12 cellular contexts compared by ENCODE assay signal in genomic region chr18:35127201-35127600, GRCh38.
DNase-seq lines count a peak whose midpoint lies in the region; ATAC-seq, FAIRE-seq and TF ChIP-seq lines count a peak whose summit lies in the region.
"Had no signal": no experiment of that assay in that cellular context is flagged by ENCODE, and none has a peak within 500 bp of the region (broad histone marks: within the 10 kb centered on the region; RNA-seq: fewer than 3 reads in every experiment).

No MANE protein-coding gene starts in this region.

- in situ Hi-C loops in GM12878 (cut with MboI): no loop called here

- POLR2A ChIA-PET in GM12878 (lab: Charles Lee): interaction anchor here (0.6 to 1.2 kb wide), 2 partner anchors 15 to 22 kb away, joined by 3 read pairs; no protein-coding TSS in a partner anchor

- TF ChIP-seq CTCF in GM12878 (IDR thresholded peaks at IDR 0.05 in 2 of 3, conservative IDR thresholded peaks at IDR 0.05 in 1 of 3; ENCODE audit: control insufficient read depth in 2 of 3, extremely low read depth in 1 of 3, insufficient read depth in 1 of 3, low read depth in 3 of 3, low read length in 3 of 3): peak in 2 of 3 experiments; percentile 14 to 23; a peak in 2 of 6 replicates

- H3K4me2 ChIP-seq in GM12878 (ENCODE audit: control insufficient read depth, insufficient read depth): no peak overlapping the region

- H3K4me3 ChIP-seq in GM12878: no peak overlapping the region

- no peaks in the 10 kb centered on the region; the same call in 2 of the 3 replicates for H3K9me3 ChIP-seq in GM12878 (replicated peaks; ENCODE audit: control insufficient read depth, insufficient read depth, low read length)

- RAD21 ChIA-PET in GM12878 (lab: Charles Lee; ENCODE audit: unreplicated experiment): interaction anchor here (0.5 to 2.2 kb wide), 6 partner anchors 85 to 313 kb away, joined by 3 to 11 read pairs (median 4); no protein-coding TSS in a partner anchor

- H3K36me3 ChIP-seq in GM12878 (ENCODE audit: control insufficient read depth in 2 of 2, insufficient read depth in 2 of 2, low read length in 1 of 2): peaks cover 3 to 11% of the 10 kb centered on the region in 2 experiments

- ATAC-seq in GM12878 (peak; percentile 58), left lobe of liver (peak; percentile 46), GM21390 (IDR thresholded peaks at IDR 0.05; ENCODE audit: unreplicated experiment) (no peak)
- ATAC-seq: stimulated activated memory B cell treated with anti-CD40 and anti-IgM and Interleukin-4, amounts not matched to agents 10 μg/mL and 1 μg/mL and 100 μg/mL, for 72 hours had no signal

- no peak overlapping the region for H3K9ac ChIP-seq in GM12878 (ENCODE audit: control insufficient read depth, insufficient read depth, low read length)

- H4K20me1 ChIP-seq in GM12878 (ENCODE audit: control insufficient read depth, insufficient read depth): no peaks in the 10 kb centered on the region

- WGBS in GM12878 (ENCODE audit: insufficient coverage, insufficient replicate concordance, low lambda C conversion rate, missing lambda C conversion rate): 88% methylated on average over 4 of the region's 4 CpGs

- FAIRE-seq in GM12878 (lab: Jason Lieb, UNC): peak; percentile 52
- FAIRE-seq: RCC 7860 had no signal

- no peak overlapping the region for H3K27ac ChIP-seq in GM12878 (ENCODE audit: control insufficient read depth, insufficient read depth)
- H3K27ac ChIP-seq: VCaP had no signal

- intact Hi-C loops in GM12878 (cut with micrococcal nuclease; ENCODE audit: unreplicated experiment): no loop called here

- no peaks in the 10 kb centered on the region for H3K27me3 ChIP-seq in GM12878 (replicated peaks in 1 of 2; ENCODE audit: control insufficient read depth in 2 of 2, insufficient read depth in 2 of 2, low read length in 1 of 2)

- TF ChIP-seq EP300 in GM12878 (IDR thresholded peaks at IDR 0.05; ENCODE audit: borderline replicate concordance in 1 of 2, control insufficient read depth in 1 of 2, low read depth in 2 of 2, low read length in 2 of 2): no peak

- CTCF ChIA-PET in GM12878 (lab: Yijun Ruan, JAX): interaction anchor here (0.9 to 2.4 kb wide), 8 partner anchors 13 to 121 kb away, joined by 3 to 16 read pairs (median 5); no protein-coding TSS in a partner anchor

- H3K79me2 ChIP-seq in GM12878 (ENCODE audit: control insufficient read depth, insufficient read depth, low read length): no peaks in the 10 kb centered on the region

- no peaks in the 10 kb centered on the region for H3K4me1 ChIP-seq in GM12878 (ENCODE audit: control insufficient read depth, insufficient read depth, low read length)

- no peak for TF ChIP-seq POLR2A in GM12878 (IDR thresholded peaks at IDR 0.05; ENCODE audit: low read depth, low read length)

- BruUV-seq in GM12878 (replicated peaks; lab: Mats Ljungman, UMichigan): no TSS peak

- peak; percentile 37; the same call in 1 of the 2 replicates for TF ChIP-seq RAD21 in GM12878 (IDR thresholded peaks at IDR 0.05; ENCODE audit: insufficient read depth, low read depth, low read length)

- H2AFZ ChIP-seq in GM12878 (ENCODE audit: control insufficient read depth, low read depth, low read length): no peak overlapping the region

- DNase-seq in DMS53 (lab: John Stamatoyannopoulos, UW) (peak; percentile 29), DMS53 treated with DMSO at 0.1 percent for 48 hours (lab: John Stamatoyannopoulos, UW; ENCODE audit: unreplicated experiment) (no peak), HT-29 (ENCODE audit: low spot score) (peak; percentile 19), GM12878 (ENCODE audit: low read depth, low spot score) (no peak), left lobe of liver (ENCODE audit: low spot score) (no peak), NCI-H2029 treated with DMSO at 0.1 percent for 48 hours (lab: John Stamatoyannopoulos, UW) (no peak), cerebellar nuclear complex (lab: John Stamatoyannopoulos, UW) (no peak)
- DNase-seq: activated effector memory CD4-positive, alpha-beta T cell treated with Interleukin-2 at 50 U/mL for 16 hours had no signal

- SMC1A ChIA-PET in GM12878 (lab: Charles Lee; ENCODE audit: uncharacterized antibody, unreplicated experiment): interaction anchor here (0.6 to 3.3 kb wide), 8 partner anchors 14 to 146 kb away, joined by 3 to 14 read pairs (median 4); no protein-coding TSS in a partner anchor

TF ChIP-seq in GM12878, 131 proteins besides CTCF, POLR2A, EP300 and RAD21:
- TF ChIP-seq NFYA (IDR thresholded peaks at IDR 0.05; ENCODE audit: borderline replicate concordance, low read depth, low read length): no peak
- TF ChIP-seq, protein P1, sequence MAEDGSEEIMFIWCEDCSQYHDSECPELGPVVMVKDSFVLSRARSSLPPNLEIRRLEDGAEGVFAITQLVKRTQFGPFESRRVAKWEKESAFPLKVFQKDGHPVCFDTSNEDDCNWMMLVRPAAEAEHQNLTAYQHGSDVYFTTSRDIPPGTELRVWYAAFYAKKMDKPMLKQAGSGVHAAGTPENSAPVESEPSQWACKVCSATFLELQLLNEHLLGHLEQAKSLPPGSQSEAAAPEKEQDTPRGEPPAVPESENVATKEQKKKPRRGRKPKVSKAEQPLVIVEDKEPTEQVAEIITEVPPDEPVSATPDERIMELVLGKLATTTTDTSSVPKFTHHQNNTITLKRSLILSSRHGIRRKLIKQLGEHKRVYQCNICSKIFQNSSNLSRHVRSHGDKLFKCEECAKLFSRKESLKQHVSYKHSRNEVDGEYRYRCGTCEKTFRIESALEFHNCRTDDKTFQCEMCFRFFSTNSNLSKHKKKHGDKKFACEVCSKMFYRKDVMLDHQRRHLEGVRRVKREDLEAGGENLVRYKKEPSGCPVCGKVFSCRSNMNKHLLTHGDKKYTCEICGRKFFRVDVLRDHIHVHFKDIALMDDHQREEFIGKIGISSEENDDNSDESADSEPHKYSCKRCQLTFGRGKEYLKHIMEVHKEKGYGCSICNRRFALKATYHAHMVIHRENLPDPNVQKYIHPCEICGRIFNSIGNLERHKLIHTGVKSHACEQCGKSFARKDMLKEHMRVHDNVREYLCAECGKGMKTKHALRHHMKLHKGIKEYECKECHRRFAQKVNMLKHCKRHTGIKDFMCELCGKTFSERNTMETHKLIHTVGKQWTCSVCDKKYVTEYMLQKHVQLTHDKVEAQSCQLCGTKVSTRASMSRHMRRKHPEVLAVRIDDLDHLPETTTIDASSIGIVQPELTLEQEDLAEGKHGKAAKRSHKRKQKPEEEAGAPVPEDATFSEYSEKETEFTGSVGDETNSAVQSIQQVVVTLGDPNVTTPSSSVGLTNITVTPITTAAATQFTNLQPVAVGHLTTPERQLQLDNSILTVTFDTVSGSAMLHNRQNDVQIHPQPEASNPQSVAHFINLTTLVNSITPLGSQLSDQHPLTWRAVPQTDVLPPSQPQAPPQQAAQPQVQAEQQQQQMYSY (CRISPR knock-in tag; IDR thresholded peaks at IDR 0.05): no peak
- no peak for TF ChIP-seq HDAC2 (IDR thresholded peaks at IDR 0.05)
- no peak for TF ChIP-seq CREM (IDR thresholded peaks at IDR 0.05; ENCODE audit: low read depth)
- no peak for TF ChIP-seq JUND (IDR thresholded peaks at IDR 0.05; ENCODE audit: low read depth, low read length)
- no peak for TF ChIP-seq BHLHE40 (IDR thresholded peaks at IDR 0.05; ENCODE audit: borderline replicate concordance in 1 of 2, low read depth in 2 of 2, low read length in 1 of 2)
- no peak for TF ChIP-seq CUX1 (IDR thresholded peaks at IDR 0.05; ENCODE audit: insufficient replicate concordance, low read depth, low read length)
- no peak for TF ChIP-seq ZNF622 (IDR thresholded peaks at IDR 0.05)
- TF ChIP-seq NFIC (IDR thresholded peaks at IDR 0.05; ENCODE audit: low read depth, low read length): no peak
- TF ChIP-seq MTA2 (IDR thresholded peaks at IDR 0.05; ENCODE audit: low read depth): no peak
- TF ChIP-seq SRF (IDR thresholded peaks at IDR 0.05; ENCODE audit: low read depth in 2 of 2, low read length in 2 of 2): no peak

Comparison
In these comparisons a context has a peak if more than half of its experiments do, and no peak if none do; other contexts are left out.
1. DNase-seq: peak in DMS53 (single experiment) and HT-29 (single experiment); none in DMS53 treated with DMSO at 0.1 percent for 48 hours (single experiment), GM12878 (single experiment), left lobe of liver (single experiment), NCI-H2029 treated with DMSO at 0.1 percent for 48 hours (single experiment) and cerebellar nuclear complex (0 of 2).